Comparison of ENCODE assay signal across 2 cellular contexts in genomic region chr1:110341146-110341871, GRCh38.
TF ChIP-seq lines count a peak whose summit lies in the region.

No MANE protein-coding gene starts in this region.

TF ChIP-seq in SK-N-SH, 30 proteins besides CTCF, POLR2A, EP300 and RAD21 (continued from another document):
- TF ChIP-seq IRF3 (IDR thresholded peaks at IDR 0.05; ENCODE audit: low read depth, low read length) (no peak), FOXJ3 (CRISPR knock-in tag; IDR thresholded peaks at IDR 0.05) (no peak), CHD2 (IDR thresholded peaks at IDR 0.05; ENCODE audit: low read length, partially characterized antibody) (no peak), RFX5 (IDR thresholded peaks at IDR 0.05; ENCODE audit: low read length) (no peak), SMC3 (IDR thresholded peaks at IDR 0.05; ENCODE audit: low read depth, low read length) (no peak), RCOR1 (IDR thresholded peaks at IDR 0.05; ENCODE audit: low read length) (no peak), USF1 (IDR thresholded peaks at IDR 0.05; ENCODE audit: borderline replicate concordance, low read depth) (no peak), MAX (IDR thresholded peaks at IDR 0.05; ENCODE audit: low read depth) (no peak)

TF ChIP-seq in SK-N-SH treated with all-trans-retinoic acid at 6 μM for 48 hours, 23 proteins besides CTCF, POLR2A, EP300 and RAD21 (continued from another document):
- no peak for TF ChIP-seq TSHZ2 (CRISPR knock-in tag; IDR thresholded peaks at IDR 0.05)
- TF ChIP-seq ZNF565 (CRISPR knock-in tag; conservative IDR thresholded peaks at IDR 0.05; ENCODE audit: low read depth), result no peak
- no peak for TF ChIP-seq ZFP30 (CRISPR knock-in tag; IDR thresholded peaks at IDR 0.05)
- no peak for TF ChIP-seq CSRNP3 (CRISPR knock-in tag; IDR thresholded peaks at IDR 0.05)
- no peak for TF ChIP-seq CREB5 (CRISPR knock-in tag; IDR thresholded peaks at IDR 0.05; ENCODE audit: low read depth)
- no peak for TF ChIP-seq ZNF8 (CRISPR knock-in tag; IDR thresholded peaks at IDR 0.05)
- no peak for TF ChIP-seq PATZ1 (CRISPR knock-in tag; IDR thresholded peaks at IDR 0.05; ENCODE audit: borderline replicate concordance)
- no peak for TF ChIP-seq SNAI2 (CRISPR knock-in tag; IDR thresholded peaks at IDR 0.05)
- no peak for TF ChIP-seq ISL1 (CRISPR knock-in tag; IDR thresholded peaks at IDR 0.05)
- TF ChIP-seq PPARA (CRISPR knock-in tag; IDR thresholded peaks at IDR 0.05; ENCODE audit: borderline replicate concordance), result no peak
- no peak for TF ChIP-seq CSDC2 (CRISPR knock-in tag; IDR thresholded peaks at IDR 0.05)
- TF ChIP-seq GLIS3 (CRISPR knock-in tag; IDR thresholded peaks at IDR 0.05), result no peak
- TF ChIP-seq ARNTL (CRISPR knock-in tag; IDR thresholded peaks at IDR 0.05; ENCODE audit: borderline replicate concordance, low read depth), result no peak
- no peak for TF ChIP-seq TOX (CRISPR knock-in tag; IDR thresholded peaks at IDR 0.05; ENCODE audit: borderline replicate concordance)
- no peak for TF ChIP-seq ZNF70 (CRISPR knock-in tag; IDR thresholded peaks at IDR 0.05)
